ENCODE assay signal across 12 cellular contexts in genomic region chr4:26576171-26576829, GRCh38. TPM values are rescaled to one million over a fixed set of nuclear protein-coding genes. Genes with fewer than 3 reads are reported as not detected.
DNase-seq lines count a peak whose midpoint lies in the region; ATAC-seq, FAIRE-seq and TF ChIP-seq lines count a peak whose summit lies in the region.
"Had no signal": no experiment of that assay in that cellular context is flagged by ENCODE, and none has a peak within 500 bp of the region (broad histone marks: within the 10 kb centered on the region; RNA-seq: fewer than 3 reads in every experiment).

No MANE protein-coding gene starts in this region.

- H3K27me3 ChIP-seq in HepG2 (ENCODE audit: control insufficient read depth in 1 of 2, insufficient read depth in 2 of 2, low read length in 2 of 2): no peaks in the 10 kb centered on the region
- no peaks in the 10 kb centered on the region for H3K27me3 ChIP-seq in right lobe of liver
- H3K27me3 ChIP-seq in body of pancreas: no peaks in the 10 kb centered on the region
- H3K27me3 ChIP-seq in right cardiac atrium (ENCODE audit: control insufficient read depth, insufficient read depth): no peaks in the 10 kb centered on the region
- no peaks in the 10 kb centered on the region for H3K27me3 ChIP-seq in upper lobe of right lung

- no peak overlapping the region for H3K9ac ChIP-seq in HepG2 (ENCODE audit: insufficient read depth, low read depth, low read length)

- H2AFZ ChIP-seq in HepG2 (ENCODE audit: low read length): no peak overlapping the region

- H3K36me3 ChIP-seq in HepG2 (replicated peaks in 1 of 2; ENCODE audit: control insufficient read depth in 1 of 2, insufficient read depth in 2 of 2, low read length in 2 of 2) (no peaks in the 10 kb centered on the region), right lobe of liver (no peaks in the 10 kb centered on the region), body of pancreas (replicated peaks in 1 of 2; ENCODE audit: insufficient read depth in 1 of 2, low read depth in 2 of 2) (no peaks in the 10 kb centered on the region), upper lobe of right lung (no peaks in the 10 kb centered on the region)

- ATAC-seq in HepG2 (peak; percentile 60), right lobe of liver (no peak), body of pancreas (no peak), right cardiac atrium (peak; percentile 51 to 67), upper lobe of right lung (no peak), WTC11 (no peak), HG03565 (IDR thresholded peaks at IDR 0.05; ENCODE audit: unreplicated experiment) (no peak)
- ATAC-seq: activated CD4-positive, CD25-positive, alpha-beta regulatory T cell treated with anti-CD3 and anti-CD28 coated beads, Interleukin-2, amount 50 U/mL, for 24 hours had no signal

- H3K9me3 ChIP-seq in HepG2 (ENCODE audit: low read length) (no peaks in the 10 kb centered on the region), right lobe of liver (no peaks in the 10 kb centered on the region), body of pancreas (no peaks in the 10 kb centered on the region), right cardiac atrium (ENCODE audit: control insufficient read depth, low read length) (no peaks in the 10 kb centered on the region), upper lobe of right lung (no peaks in the 10 kb centered on the region)

- no peak overlapping the region for H3K4me2 ChIP-seq in HepG2 (ENCODE audit: low read depth, low read length)

- peaks cover 13% of the 10 kb centered on the region for H3K4me1 ChIP-seq in HepG2 (ENCODE audit: insufficient read depth, low read length)
- H3K4me1 ChIP-seq in right lobe of liver: no peaks in the 10 kb centered on the region
- H3K4me1 ChIP-seq in body of pancreas: peaks cover 5% of the 10 kb centered on the region
- peaks cover 3% of the 10 kb centered on the region for H3K4me1 ChIP-seq in right cardiac atrium (ENCODE audit: control insufficient read depth, insufficient read depth, low read length)
- H3K4me1 ChIP-seq in upper lobe of right lung: no peaks in the 10 kb centered on the region

- CTCF ChIA-PET in HepG2 (lab: Yijun Ruan, JAX; ENCODE audit: low intra/inter-chr PET ratio, low total read pairs): no interaction called here
- CTCF ChIA-PET in WTC11 (lab: Charles Lee): no interaction called here

- BruUV-seq in HepG2 (replicated peaks; lab: Mats Ljungman, UMichigan): no TSS peak

- H3K79me2 ChIP-seq in HepG2 (ENCODE audit: insufficient read depth, low read length): no peaks in the 10 kb centered on the region

- no peaks in the 10 kb centered on the region for H4K20me1 ChIP-seq in HepG2 (ENCODE audit: insufficient read depth, low read length)

- no peak for TF ChIP-seq RAD21 in HepG2 (CRISPR knock-in tag; IDR thresholded peaks at IDR 0.05)

- TF ChIP-seq POLR2A in HepG2 (IDR thresholded peaks at IDR 0.05; ENCODE audit: insufficient read depth in 1 of 2, low read depth in 2 of 2, low read length in 2 of 2) (no peak), right lobe of liver (IDR thresholded peaks at IDR 0.05) (no peak), body of pancreas (IDR thresholded peaks at IDR 0.05) (no peak)

- H3K36me3 Mint-ChIP-seq in WTC11: no peaks in the 10 kb centered on the region

- in situ Hi-C loops in HepG2 (cut with HindIII; ENCODE audit: extremely low pct_ligation_motif_present, low pct_unique_long_range_greater_than_20kb): no loop called here

- FAIRE-seq in HepG2 (lab: Jason Lieb, UNC) (no peak), RCC 7860 (lab: Jason Lieb, UNC) (no peak)

- TF ChIP-seq CTCF in HepG2 (CRISPR knock-in tag; IDR thresholded peaks at IDR 0.05) (no peak), right lobe of liver (IDR thresholded peaks at IDR 0.05) (no peak), body of pancreas (IDR thresholded peaks at IDR 0.05) (no peak), upper lobe of right lung (IDR thresholded peaks at IDR 0.05) (no peak), WTC11 (IDR thresholded peaks at IDR 0.05) (no peak)

- peaks cover 10% of the 10 kb centered on the region for H3K4me1 Mint-ChIP-seq in WTC11

- H3K27me3 Mint-ChIP-seq in WTC11 (ENCODE audit: low read depth): peaks cover 1% of the 10 kb centered on the region; the same call in 1 of the 2 replicates

- POLR2A ChIA-PET in HepG2 (lab: Yijun Ruan, JAX): no interaction called here
- POLR2A ChIA-PET in WTC11 (lab: Charles Lee): no interaction called here

- no peak overlapping the region for H3K27ac ChIP-seq in HepG2 (ENCODE audit: extremely low read length, insufficient read depth, low read length)
- no peak overlapping the region for H3K27ac ChIP-seq in right lobe of liver
- no peak overlapping the region for H3K27ac ChIP-seq in body of pancreas
- H3K27ac ChIP-seq in right cardiac atrium (ENCODE audit: low read length): no peak overlapping the region
- peak overlapping the region; percentile 14 for H3K27ac ChIP-seq in upper lobe of right lung
- H3K27ac ChIP-seq: SK-N-MC had no signal

- 0 out of 2 replicates have a peak, but pooled peaks cover 1% of the 10 kb centered on the region for H3K9me3 Mint-ChIP-seq in WTC11

- DNase-seq in HepG2 (ENCODE audit: low spot score) (peak; percentile 34), right lobe of liver (no peak), body of pancreas (peak in 3 of 4 donors; percentile 4 to 36 (median 21)), right cardiac atrium (peak; percentile 16 to 57 (median 54)), upper lobe of right lung (no peak), WTC11 (ENCODE audit: low spot score) (no peak), RCC 7860 (ENCODE audit: low spot score) (no peak)
- DNase-seq: activated T-cell treated with anti-CD3 and anti-CD28 coated beads, Interleukin-2, amount 50 U/mL, for 1 hour; aorta had no signal

- H3K4me3 Mint-ChIP-seq in WTC11: no peak overlapping the region

- H3K4me3 ChIP-seq in HepG2 (replicated peaks in 1 of 3; ENCODE audit: insufficient read depth in 1 of 3, low read depth in 2 of 3, low read length in 3 of 3): no peak overlapping the region
- no peak overlapping the region for H3K4me3 ChIP-seq in right lobe of liver
- no peak overlapping the region for H3K4me3 ChIP-seq in body of pancreas
- peak overlapping the region; percentile 9 for H3K4me3 ChIP-seq in right cardiac atrium (ENCODE audit: low read length)
- no peak overlapping the region for H3K4me3 ChIP-seq in upper lobe of right lung
- H3K4me3 ChIP-seq: SK-N-MC had no signal

- TF ChIP-seq EP300 in HepG2 (IDR thresholded peaks at IDR 0.05; ENCODE audit: low read depth in 2 of 2, low read length in 2 of 2) (no peak), HepG2 (CRISPR knock-in tag; IDR thresholded peaks at IDR 0.05; ENCODE audit: borderline replicate concordance) (no peak)

- intact Hi-C loops in HepG2 (cut with micrococcal nuclease; ENCODE audit: unreplicated experiment): no loop called here
- intact Hi-C loops in right lobe of liver (cut with DNase I): no loop called here
- intact Hi-C loops in body of pancreas (cut with DNase I): no loop called here
- intact Hi-C loops in right cardiac atrium (cut with DNase I): no loop called here
- intact Hi-C loops in upper lobe of right lung (cut with DNase I): no loop called here

- no peak overlapping the region for H3K27ac Mint-ChIP-seq in WTC11

- 14% methylated on average over 7 of the region's 7 CpGs for WGBS in HepG2 (ENCODE audit: low lambda C conversion rate)
- WGBS in right lobe of liver (ENCODE audit: insufficient coverage, low coverage, low lambda C conversion rate, missing lambda C conversion rate): 51% methylated on average over 7 of the region's 7 CpGs
- WGBS in body of pancreas, 2 donors: 25% methylated on average over 7 of the region's 7 CpGs
- WGBS in right cardiac atrium: 23% methylated on average over 7 of the region's 7 CpGs

TF ChIP-seq in WTC11, 78 proteins besides CTCF, POLR2A, EP300 and RAD21 (continues in another document):
- no peak for TF ChIP-seq GTF2I (CRISPR knock-in tag; conservative IDR thresholded peaks at IDR 0.05)
- TF ChIP-seq OVOL2 (CRISPR knock-in tag; IDR thresholded peaks at IDR 0.05; ENCODE audit: borderline replicate concordance): no peak
- TF ChIP-seq ZNF232 (CRISPR knock-in tag; IDR thresholded peaks at IDR 0.05): no peak
- no peak for TF ChIP-seq FOXK1 (CRISPR knock-in tag; IDR thresholded peaks at IDR 0.05)
- TF ChIP-seq ETV6 (CRISPR knock-in tag; IDR thresholded peaks at IDR 0.05): no peak
- no peak for TF ChIP-seq MAX (CRISPR knock-in tag; IDR thresholded peaks at IDR 0.05)
- no peak for TF ChIP-seq CREB1 (CRISPR knock-in tag; IDR thresholded peaks at IDR 0.05)
- no peak for TF ChIP-seq KAT7 (CRISPR knock-in tag; IDR thresholded peaks at IDR 0.05; ENCODE audit: borderline replicate concordance)

RNA-seq across cellular contexts. Expression of gene TBC1D19, which starts 7.6 kb away (rescaled TPM):
- total RNA-seq in HepG2 (2016; rRNA removed; fragmentation: Illumina TruSeq; extraction: Trizol) (3.5 and 3.6 TPM in 2 replicates), right lobe of liver (1 to 10 TPM; 1.8 to 5.3 (median 2.4) TPM), body of pancreas (10 to 100 TPM; 22.8 to 30.7 TPM), right cardiac atrium (10 to 100 TPM; 11.2 to 13.3 (median 12.8) TPM), upper lobe of right lung (10.0 TPM), WTC11 (2021) (2.1 to 3.1 TPM (median 2.8 TPM) in 3 replicates)
- 2.0 and 2.6 TPM in 2 replicates for total RNA-seq in HepG2 (2016; cell fraction: cytosol; rRNA removed; fragmentation: Illumina TruSeq; extraction: Trizol; ENCODE audit: low read depth)
- total RNA-seq in HepG2 (2016; cell fraction: insoluble cytoplasmic fraction; rRNA removed; fragmentation: Illumina TruSeq; extraction: Trizol): 3.5 and 3.6 TPM in 2 replicates
- total RNA-seq in HepG2 (2016; cell fraction: membrane; rRNA removed; fragmentation: Illumina TruSeq; extraction: Trizol): 1.8 and 2.2 TPM in 2 replicates
- total RNA-seq in HepG2 (2016; cell fraction: nucleus; rRNA removed; fragmentation: Illumina TruSeq; extraction: Trizol): 6.0 and 8.4 TPM in 2 replicates
- polyA plus RNA-seq in HepG2 (2011; rRNA removed) (1.3 and 1.6 TPM in 2 replicates), right cardiac atrium (5.5 TPM)
- 0.46 and 0.73 TPM in 2 replicates for polyA plus RNA-seq in HepG2 (2011; cell fraction: cytosol; rRNA removed)
- polyA plus RNA-seq in HepG2 (2011; cell fraction: nucleus; rRNA removed): 1.8 and 2.5 TPM in 2 replicates
- polyA plus RNA-seq in HepG2 (2012): 0.51 and 1.0 TPM in 2 replicates
- polyA plus RNA-seq in HepG2 (2016; cell fraction: cytosol; fragmentation: Illumina TruSeq; extraction: Trizol; ENCODE audit: low read depth): 0.84 and 0.85 TPM in 2 replicates
- polyA plus RNA-seq in HepG2 (2016; cell fraction: insoluble cytoplasmic fraction; fragmentation: Illumina TruSeq; extraction: Trizol; ENCODE audit: low read depth): 2.2 and 3.8 TPM in 2 replicates
- polyA plus RNA-seq in HepG2 (2016; cell fraction: membrane; fragmentation: Illumina TruSeq; extraction: Trizol; ENCODE audit: low read depth): 0.68 and 0.78 TPM in 2 replicates
- polyA plus RNA-seq in HepG2 (2016; cell fraction: nucleus; fragmentation: Illumina TruSeq; extraction: Trizol; ENCODE audit: insufficient read depth, low read depth): 2.7 and 3.1 TPM in 2 replicates
- 0.92 and 2.7 TPM in 2 replicates for polyA minus RNA-seq in HepG2 (2011; rRNA and poly(A)+ RNA removed; ENCODE audit: low replicate concordance)
- polyA minus RNA-seq in HepG2 (2011; cell fraction: cytosol; rRNA and poly(A)+ RNA removed): 0.44 and 1.6 TPM in 2 replicates
- polyA minus RNA-seq in HepG2 (2011; cell fraction: nucleus; rRNA and poly(A)+ RNA removed): 11.6 and 15.9 TPM in 2 replicates

Comparison
In these comparisons a context has a peak if more than half of its experiments do, and no peak if none do; other contexts are left out.
1. ATAC-seq: peak in HepG2 (single experiment) and right cardiac atrium (2 of 2); none in right lobe of liver (0 of 4), body of pancreas (single experiment), upper lobe of right lung (single experiment), WTC11 (single experiment) and HG03565 (single experiment).
2. DNase-seq: peak in HepG2 (single experiment), body of pancreas (3 of 4) and right cardiac atrium (3 of 3); none in right lobe of liver (0 of 3), upper lobe of right lung (single experiment), WTC11 (single experiment) and RCC 7860 (single experiment).